1 cellular context compared by ENCODE assay signal in genomic region chr12:49869816-49870500, GRCh38.
TF ChIP-seq lines count a peak whose summit lies in the region.

No MANE protein-coding gene starts in this region.

TF ChIP-seq in SK-N-SH, 30 proteins besides CTCF, POLR2A, EP300 and RAD21 (continued from another document):
- TF ChIP-seq USF2 (IDR thresholded peaks at IDR 0.05; ENCODE audit: borderline replicate concordance, low read depth, low read length) (no peak), SIN3A (IDR thresholded peaks at IDR 0.05; ENCODE audit: borderline replicate concordance, low read depth, low read length) (no peak), RXRA (IDR thresholded peaks at IDR 0.05; ENCODE audit: borderline replicate concordance, low read depth) (no peak), FOSL2 (IDR thresholded peaks at IDR 0.05; ENCODE audit: borderline replicate concordance, low read depth) (no peak), USF1 (IDR thresholded peaks at IDR 0.05; ENCODE audit: borderline replicate concordance, low read depth) (no peak), GABPA (IDR thresholded peaks at IDR 0.05; ENCODE audit: low read depth) (no peak), TEAD4 (IDR thresholded peaks at IDR 0.05; ENCODE audit: borderline replicate concordance, insufficient read depth) (no peak), JUND (IDR thresholded peaks at IDR 0.05) (no peak), NRF1 (IDR thresholded peaks at IDR 0.05; ENCODE audit: low read depth, low read length) (no peak)
